ENCODE assay signal across 1 cellular context in the genomic region with DNA sequence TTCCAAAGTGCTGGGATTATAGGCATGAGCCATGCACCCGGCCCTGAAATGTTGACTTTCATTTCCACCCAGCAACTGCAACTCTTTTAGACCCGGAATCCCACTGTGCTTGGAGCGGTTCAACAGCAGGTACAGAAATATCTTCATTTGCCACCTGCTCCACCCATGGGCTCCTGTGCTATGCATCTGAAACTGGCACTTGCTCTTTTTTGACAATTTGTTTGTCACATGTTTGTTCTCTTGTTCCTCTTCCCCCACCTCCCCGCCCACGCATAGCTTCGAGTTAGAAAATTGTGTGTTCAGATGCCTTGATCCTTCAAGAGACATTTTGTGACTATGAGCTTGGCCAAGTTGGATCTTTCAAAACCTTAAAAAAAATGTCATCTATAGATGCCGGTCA.
TF ChIP-seq lines count a peak whose summit lies in the region.

No MANE protein-coding gene starts in this region.

TF ChIP-seq in GM12878, 131 proteins besides CTCF, POLR2A, EP300 and RAD21 (continued from another document):
- TF ChIP-seq, protein P1, sequence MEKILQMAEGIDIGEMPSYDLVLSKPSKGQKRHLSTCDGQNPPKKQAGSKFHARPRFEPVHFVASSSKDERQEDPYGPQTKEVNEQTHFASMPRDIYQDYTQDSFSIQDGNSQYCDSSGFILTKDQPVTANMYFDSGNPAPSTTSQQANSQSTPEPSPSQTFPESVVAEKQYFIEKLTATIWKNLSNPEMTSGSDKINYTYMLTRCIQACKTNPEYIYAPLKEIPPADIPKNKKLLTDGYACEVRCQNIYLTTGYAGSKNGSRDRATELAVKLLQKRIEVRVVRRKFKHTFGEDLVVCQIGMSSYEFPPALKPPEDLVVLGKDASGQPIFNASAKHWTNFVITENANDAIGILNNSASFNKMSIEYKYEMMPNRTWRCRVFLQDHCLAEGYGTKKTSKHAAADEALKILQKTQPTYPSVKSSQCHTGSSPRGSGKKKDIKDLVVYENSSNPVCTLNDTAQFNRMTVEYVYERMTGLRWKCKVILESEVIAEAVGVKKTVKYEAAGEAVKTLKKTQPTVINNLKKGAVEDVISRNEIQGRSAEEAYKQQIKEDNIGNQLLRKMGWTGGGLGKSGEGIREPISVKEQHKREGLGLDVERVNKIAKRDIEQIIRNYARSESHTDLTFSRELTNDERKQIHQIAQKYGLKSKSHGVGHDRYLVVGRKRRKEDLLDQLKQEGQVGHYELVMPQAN (conservative IDR thresholded peaks at IDR 0.05): no peak; the same call in 1 of the 2 replicates
- TF ChIP-seq RELA (IDR thresholded peaks at IDR 0.05; ENCODE audit: borderline replicate concordance, partially characterized antibody) (no peak), HDGF (IDR thresholded peaks at IDR 0.05) (no peak), DPF2 (IDR thresholded peaks at IDR 0.05) (no peak; the same call in 1 of the 2 replicates), PAX8 (IDR thresholded peaks at IDR 0.05) (no peak), HDAC2 (IDR thresholded peaks at IDR 0.05) (no peak), NR2C2 (IDR thresholded peaks at IDR 0.05; ENCODE audit: borderline replicate concordance, control insufficient read depth, insufficient read length, low read depth) (no peak), BACH1 (IDR thresholded peaks at IDR 0.05; ENCODE audit: borderline replicate concordance) (no peak), MTA3 (IDR thresholded peaks at IDR 0.05; ENCODE audit: borderline replicate concordance, low read length) (no peak), ATF2 (IDR thresholded peaks at IDR 0.05; ENCODE audit: low read length) (no peak), PML (IDR thresholded peaks at IDR 0.05; ENCODE audit: low read length) (0 out of 2 replicates have a peak, but pooled peaks have one; percentile 14), E2F8 (IDR thresholded peaks at IDR 0.05; ENCODE audit: low read depth, partially characterized antibody) (no peak), BRCA1 (IDR thresholded peaks at IDR 0.05; ENCODE audit: low read depth, low read length) (no peak), ZBTB40 (IDR thresholded peaks at IDR 0.05; ENCODE audit: borderline replicate concordance) (no peak), GATAD2B (conservative IDR thresholded peaks at IDR 0.05; ENCODE audit: low read depth) (0 out of 2 replicates have a peak, but pooled peaks have one; percentile 14), SIX5 (IDR thresholded peaks at IDR 0.05; ENCODE audit: low read depth, low read length, severe bottlenecking) (no peak), TCF12 (IDR thresholded peaks at IDR 0.05; ENCODE audit: low read depth, low read length) (peak; percentile 57; the same call in 1 of the 2 replicates), ZNF24 (IDR thresholded peaks at IDR 0.05) (no peak), HDAC6 (IDR thresholded peaks at IDR 0.05; ENCODE audit: unreplicated experiment) (no peak), MYB (IDR thresholded peaks at IDR 0.05; ENCODE audit: borderline replicate concordance, low read depth, low read length) (no peak), STAT1 (conservative IDR thresholded peaks at IDR 0.05) (no peak), RB1 (IDR thresholded peaks at IDR 0.05; ENCODE audit: borderline replicate concordance) (no peak), ZBED1 (IDR thresholded peaks at IDR 0.05; ENCODE audit: borderline replicate concordance) (no peak), MLLT1 (IDR thresholded peaks at IDR 0.05) (no peak), ETV6 (conservative IDR thresholded peaks at IDR 0.05 in 1 of 2, IDR thresholded peaks at IDR 0.05 in 1 of 2; ENCODE audit: borderline replicate concordance in 1 of 2, low read depth in 1 of 2) (no peak), BCL11A (IDR thresholded peaks at IDR 0.05; ENCODE audit: low read depth, low read length) (0 out of 2 replicates have a peak, but pooled peaks have one; percentile 29), NFXL1 (IDR thresholded peaks at IDR 0.05; ENCODE audit: borderline replicate concordance) (no peak), TARDBP (IDR thresholded peaks at IDR 0.05; ENCODE audit: borderline replicate concordance) (no peak), FOXK2 (IDR thresholded peaks at IDR 0.05) (no peak), EGR1 (IDR thresholded peaks at IDR 0.05; ENCODE audit: borderline replicate concordance in 1 of 2, low read depth in 2 of 2, low read length in 2 of 2) (peak; percentile 42 to 97), NBN (IDR thresholded peaks at IDR 0.05) (0 out of 2 replicates have a peak, but pooled peaks have one; percentile 7), POLR2AphosphoS5 (IDR thresholded peaks at IDR 0.05; ENCODE audit: low read length) (no peak), TCF3 (IDR thresholded peaks at IDR 0.05; ENCODE audit: borderline replicate concordance, insufficient read depth, low read depth, low read length) (peak; percentile 52; the same call in 1 of the 2 replicates), MEF2A (IDR thresholded peaks at IDR 0.05; ENCODE audit: insufficient read depth, low read depth, low read length) (no peak), NR2C1 (IDR thresholded peaks at IDR 0.05) (no peak), IKZF2 (IDR thresholded peaks at IDR 0.05) (peak; percentile 45 to 63; a peak in 3 of 4 replicates), SRF (IDR thresholded peaks at IDR 0.05; ENCODE audit: low read depth in 2 of 2, low read length in 2 of 2) (no peak), ATF3 (IDR thresholded peaks at IDR 0.05; ENCODE audit: borderline replicate concordance, extremely low read depth, low read depth, low read length) (no peak)
- TF ChIP-seq, protein P2, sequence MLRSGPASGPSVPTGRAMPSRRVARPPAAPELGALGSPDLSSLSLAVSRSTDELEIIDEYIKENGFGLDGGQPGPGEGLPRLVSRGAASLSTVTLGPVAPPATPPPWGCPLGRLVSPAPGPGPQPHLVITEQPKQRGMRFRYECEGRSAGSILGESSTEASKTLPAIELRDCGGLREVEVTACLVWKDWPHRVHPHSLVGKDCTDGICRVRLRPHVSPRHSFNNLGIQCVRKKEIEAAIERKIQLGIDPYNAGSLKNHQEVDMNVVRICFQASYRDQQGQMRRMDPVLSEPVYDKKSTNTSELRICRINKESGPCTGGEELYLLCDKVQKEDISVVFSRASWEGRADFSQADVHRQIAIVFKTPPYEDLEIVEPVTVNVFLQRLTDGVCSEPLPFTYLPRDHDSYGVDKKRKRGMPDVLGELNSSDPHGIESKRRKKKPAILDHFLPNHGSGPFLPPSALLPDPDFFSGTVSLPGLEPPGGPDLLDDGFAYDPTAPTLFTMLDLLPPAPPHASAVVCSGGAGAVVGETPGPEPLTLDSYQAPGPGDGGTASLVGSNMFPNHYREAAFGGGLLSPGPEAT (IDR thresholded peaks at IDR 0.05; ENCODE audit: low read depth): no peak; the same call in 1 of the 2 replicates
- TF ChIP-seq, protein P3, sequence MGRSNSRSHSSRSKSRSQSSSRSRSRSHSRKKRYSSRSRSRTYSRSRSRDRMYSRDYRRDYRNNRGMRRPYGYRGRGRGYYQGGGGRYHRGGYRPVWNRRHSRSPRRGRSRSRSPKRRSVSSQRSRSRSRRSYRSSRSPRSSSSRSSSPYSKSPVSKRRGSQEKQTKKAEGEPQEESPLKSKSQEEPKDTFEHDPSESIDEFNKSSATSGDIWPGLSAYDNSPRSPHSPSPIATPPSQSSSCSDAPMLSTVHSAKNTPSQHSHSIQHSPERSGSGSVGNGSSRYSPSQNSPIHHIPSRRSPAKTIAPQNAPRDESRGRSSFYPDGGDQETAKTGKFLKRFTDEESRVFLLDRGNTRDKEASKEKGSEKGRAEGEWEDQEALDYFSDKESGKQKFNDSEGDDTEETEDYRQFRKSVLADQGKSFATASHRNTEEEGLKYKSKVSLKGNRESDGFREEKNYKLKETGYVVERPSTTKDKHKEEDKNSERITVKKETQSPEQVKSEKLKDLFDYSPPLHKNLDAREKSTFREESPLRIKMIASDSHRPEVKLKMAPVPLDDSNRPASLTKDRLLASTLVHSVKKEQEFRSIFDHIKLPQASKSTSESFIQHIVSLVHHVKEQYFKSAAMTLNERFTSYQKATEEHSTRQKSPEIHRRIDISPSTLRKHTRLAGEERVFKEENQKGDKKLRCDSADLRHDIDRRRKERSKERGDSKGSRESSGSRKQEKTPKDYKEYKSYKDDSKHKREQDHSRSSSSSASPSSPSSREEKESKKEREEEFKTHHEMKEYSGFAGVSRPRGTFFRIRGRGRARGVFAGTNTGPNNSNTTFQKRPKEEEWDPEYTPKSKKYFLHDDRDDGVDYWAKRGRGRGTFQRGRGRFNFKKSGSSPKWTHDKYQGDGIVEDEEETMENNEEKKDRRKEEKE (IDR thresholded peaks at IDR 0.05): no peak
